Comparison of ENCODE assay signal across 2 cellular contexts in the genomic region with DNA sequence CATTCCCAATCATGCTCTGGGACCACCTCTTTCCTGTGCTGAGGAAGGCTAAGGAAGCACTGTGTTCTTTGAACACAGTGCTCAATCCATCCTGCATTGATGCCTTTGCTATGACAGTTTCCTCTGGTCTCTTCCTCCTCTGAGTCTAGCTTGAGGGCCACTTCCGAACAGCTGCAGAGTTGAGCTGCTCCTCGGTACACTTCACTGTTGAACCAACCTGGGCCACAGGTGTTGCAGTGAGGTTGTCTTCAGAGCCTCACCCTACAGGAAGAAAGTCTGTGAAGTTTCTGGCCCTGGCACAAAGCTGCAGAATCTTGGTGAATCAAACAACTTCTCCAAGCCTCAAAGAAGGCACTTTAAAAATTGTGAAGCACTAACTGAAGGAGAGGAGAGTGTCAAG.
TF ChIP-seq lines count a peak whose summit lies in the region.

No MANE protein-coding gene starts in this region.

TF ChIP-seq in IMR-90, 13 proteins besides CTCF, POLR2A, EP300 and RAD21:
- TF ChIP-seq RFX5 (IDR thresholded peaks at IDR 0.05; ENCODE audit: low read depth, low read length) (no peak), RCOR1 (IDR thresholded peaks at IDR 0.05; ENCODE audit: insufficient replicate concordance, low read length) (no peak), MAFK (IDR thresholded peaks at IDR 0.05; ENCODE audit: low read depth, low read length) (no peak), FOS (IDR thresholded peaks at IDR 0.05; ENCODE audit: low read depth, low read length) (no peak), MXI1 (IDR thresholded peaks at IDR 0.05; ENCODE audit: borderline replicate concordance, low read depth, low read length) (no peak), SMC3 (IDR thresholded peaks at IDR 0.05; ENCODE audit: low read depth, low read length) (no peak), NFE2L2 (IDR thresholded peaks at IDR 0.05; ENCODE audit: low read depth, low read length) (no peak), CEBPB (IDR thresholded peaks at IDR 0.05; ENCODE audit: low read depth, low read length) (no peak), CHD1 (IDR thresholded peaks at IDR 0.05; ENCODE audit: low read depth, low read length) (no peak), MAZ (IDR thresholded peaks at IDR 0.05; ENCODE audit: borderline replicate concordance, low read depth, low read length) (no peak), BHLHE40 (IDR thresholded peaks at IDR 0.05; ENCODE audit: low read depth, low read length) (no peak)
- TF ChIP-seq, protein P1, sequence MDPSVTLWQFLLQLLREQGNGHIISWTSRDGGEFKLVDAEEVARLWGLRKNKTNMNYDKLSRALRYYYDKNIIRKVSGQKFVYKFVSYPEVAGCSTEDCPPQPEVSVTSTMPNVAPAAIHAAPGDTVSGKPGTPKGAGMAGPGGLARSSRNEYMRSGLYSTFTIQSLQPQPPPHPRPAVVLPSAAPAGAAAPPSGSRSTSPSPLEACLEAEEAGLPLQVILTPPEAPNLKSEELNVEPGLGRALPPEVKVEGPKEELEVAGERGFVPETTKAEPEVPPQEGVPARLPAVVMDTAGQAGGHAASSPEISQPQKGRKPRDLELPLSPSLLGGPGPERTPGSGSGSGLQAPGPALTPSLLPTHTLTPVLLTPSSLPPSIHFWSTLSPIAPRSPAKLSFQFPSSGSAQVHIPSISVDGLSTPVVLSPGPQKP (IDR thresholded peaks at IDR 0.05; ENCODE audit: borderline replicate concordance, low read depth, low read length) = no peak
- TF ChIP-seq, protein P2, sequence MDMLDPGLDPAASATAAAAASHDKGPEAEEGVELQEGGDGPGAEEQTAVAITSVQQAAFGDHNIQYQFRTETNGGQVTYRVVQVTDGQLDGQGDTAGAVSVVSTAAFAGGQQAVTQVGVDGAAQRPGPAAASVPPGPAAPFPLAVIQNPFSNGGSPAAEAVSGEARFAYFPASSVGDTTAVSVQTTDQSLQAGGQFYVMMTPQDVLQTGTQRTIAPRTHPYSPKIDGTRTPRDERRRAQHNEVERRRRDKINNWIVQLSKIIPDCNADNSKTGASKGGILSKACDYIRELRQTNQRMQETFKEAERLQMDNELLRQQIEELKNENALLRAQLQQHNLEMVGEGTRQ (IDR thresholded peaks at IDR 0.05; ENCODE audit: low read depth, low read length) = no peak

TF ChIP-seq in HepG2, 621 proteins besides CTCF, POLR2A, EP300 and RAD21:
- TF ChIP-seq GFI1 (CRISPR knock-in tag; IDR thresholded peaks at IDR 0.05; ENCODE audit: borderline replicate concordance) = no peak
- no peak for TF ChIP-seq FOXJ3 (CRISPR knock-in tag; IDR thresholded peaks at IDR 0.05; ENCODE audit: borderline replicate concordance)
- TF ChIP-seq, protein P3, sequence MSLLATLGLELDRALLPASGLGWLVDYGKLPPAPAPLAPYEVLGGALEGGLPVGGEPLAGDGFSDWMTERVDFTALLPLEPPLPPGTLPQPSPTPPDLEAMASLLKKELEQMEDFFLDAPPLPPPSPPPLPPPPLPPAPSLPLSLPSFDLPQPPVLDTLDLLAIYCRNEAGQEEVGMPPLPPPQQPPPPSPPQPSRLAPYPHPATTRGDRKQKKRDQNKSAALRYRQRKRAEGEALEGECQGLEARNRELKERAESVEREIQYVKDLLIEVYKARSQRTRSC (CRISPR knock-in tag; IDR thresholded peaks at IDR 0.05; ENCODE audit: low read depth) = no peak
- TF ChIP-seq KDM1A (CRISPR knock-in tag; IDR thresholded peaks at IDR 0.05) = no peak
- no peak for TF ChIP-seq ZSCAN9 (CRISPR knock-in tag; IDR thresholded peaks at IDR 0.05; ENCODE audit: borderline replicate concordance)
- TF ChIP-seq RXRB (CRISPR knock-in tag; IDR thresholded peaks at IDR 0.05; ENCODE audit: borderline replicate concordance) = no peak
- no peak for TF ChIP-seq RBAK (CRISPR knock-in tag; IDR thresholded peaks at IDR 0.05)
- TF ChIP-seq KDM3A (CRISPR knock-in tag; IDR thresholded peaks at IDR 0.05; ENCODE audit: low read depth) = no peak
- no peak for TF ChIP-seq HDAC6 (IDR thresholded peaks at IDR 0.05; ENCODE audit: low read depth, low read length)
- TF ChIP-seq DMAP1 (CRISPR knock-in tag; IDR thresholded peaks at IDR 0.05) = no peak
- TF ChIP-seq, protein P4, sequence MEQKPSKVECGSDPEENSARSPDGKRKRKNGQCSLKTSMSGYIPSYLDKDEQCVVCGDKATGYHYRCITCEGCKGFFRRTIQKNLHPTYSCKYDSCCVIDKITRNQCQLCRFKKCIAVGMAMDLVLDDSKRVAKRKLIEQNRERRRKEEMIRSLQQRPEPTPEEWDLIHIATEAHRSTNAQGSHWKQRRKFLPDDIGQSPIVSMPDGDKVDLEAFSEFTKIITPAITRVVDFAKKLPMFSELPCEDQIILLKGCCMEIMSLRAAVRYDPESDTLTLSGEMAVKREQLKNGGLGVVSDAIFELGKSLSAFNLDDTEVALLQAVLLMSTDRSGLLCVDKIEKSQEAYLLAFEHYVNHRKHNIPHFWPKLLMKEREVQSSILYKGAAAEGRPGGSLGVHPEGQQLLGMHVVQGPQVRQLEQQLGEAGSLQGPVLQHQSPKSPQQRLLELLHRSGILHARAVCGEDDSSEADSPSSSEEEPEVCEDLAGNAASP (CRISPR knock-in tag; IDR thresholded peaks at IDR 0.05; ENCODE audit: borderline replicate concordance) = no peak
